In genomic region chr6:118705799-118706481, GRCh38 we compare ENCODE assay signal across 9 cellular contexts. TPM values are rescaled to one million over a fixed set of nuclear protein-coding genes. Genes with fewer than 3 reads are reported as not detected.
A peak's percentile ranks its signal among the peaks of the same experiment; 100 is the strongest.
DNase-seq lines count a peak whose midpoint lies in the region; ATAC-seq, FAIRE-seq and TF ChIP-seq lines count a peak whose summit lies in the region.
"Had no signal": no experiment of that assay in that cellular context is flagged by ENCODE, and none has a peak within 500 bp of the region (broad histone marks: within the 10 kb centered on the region; RNA-seq: fewer than 3 reads in every experiment).

No MANE protein-coding gene starts in this region.

- peaks cover 37% of the 10 kb centered on the region for H3K4me1 Mint-ChIP-seq in GM23338

- H3K27ac ChIP-seq in SK-N-SH (ENCODE audit: low read depth in 2 of 2, low read length in 1 of 2), result peak overlapping the region in 1 of 2 experiments; percentile 17; a peak in 1 of 4 replicates
- H3K27ac ChIP-seq in GM23338 (ENCODE audit: low read depth), result peak overlapping the region; percentile 71
- peak overlapping the region; percentile 35 for H3K27ac ChIP-seq in mammary epithelial cell (ENCODE audit: insufficient read depth, low read depth, low read length)
- H3K27ac ChIP-seq in mucosa of rectum (ENCODE audit: low read depth in 2 of 2, low read length in 2 of 2), result peak overlapping the region; percentile 1 to 15
- H3K27ac ChIP-seq in pancreas, result no peak overlapping the region

- dilution Hi-C loops in mammary epithelial cell (cut with HindIII; ENCODE audit: low sequenced_read_pairs), result no loop called here

- in situ Hi-C loops in mammary epithelial cell (cut with MboI; ENCODE audit: low sequenced_read_pairs in 2 of 2), result no loop called here

- no peak overlapping the region for H3K9ac ChIP-seq in SK-N-SH
- peak overlapping the region; percentile 36 for H3K9ac ChIP-seq in mammary epithelial cell (ENCODE audit: insufficient read depth, low read length)
- H3K9ac ChIP-seq in mucosa of rectum (ENCODE audit: low read depth in 1 of 2, low read length in 2 of 2), result no peak overlapping the region

- H3K36me3 ChIP-seq in SK-N-SH (replicated peaks in 1 of 2; ENCODE audit: control insufficient read depth in 1 of 2, insufficient read depth in 2 of 2, low read length in 1 of 2) (no peaks in the 10 kb centered on the region), GM23338 (ENCODE audit: insufficient read depth) (no peaks in the 10 kb centered on the region), mammary epithelial cell (ENCODE audit: insufficient read depth, low read length) (no peaks in the 10 kb centered on the region), mucosa of rectum (ENCODE audit: control insufficient read depth in 2 of 2, insufficient read depth in 2 of 2, low read length in 2 of 2) (no peaks in the 10 kb centered on the region), pancreas (no peaks in the 10 kb centered on the region)
- H3K36me3 ChIP-seq: adrenal gland had no signal

- H3K4me3 Mint-ChIP-seq in GM23338, result peak overlapping the region; percentile 36

- BruUV-seq in mammary epithelial cell (replicated peaks; lab: Mats Ljungman, UMichigan), result no TSS peak

- H3K4me3 ChIP-seq in SK-N-SH (ENCODE audit: low read depth in 2 of 2, low read length in 1 of 2), result 0 out of 4 replicates have a peak overlapping the region, but pooled peaks of 1 of the 2 experiments have one; percentile 10
- no peak overlapping the region for H3K4me3 ChIP-seq in GM23338
- peak overlapping the region; percentile 25 to 32 (median 26) for H3K4me3 ChIP-seq in mammary epithelial cell (replicated peaks in 1 of 3; ENCODE audit: insufficient read depth in 1 of 3, low read depth in 2 of 3, low read length in 3 of 3)
- H3K4me3 ChIP-seq in mucosa of rectum (ENCODE audit: low read length in 2 of 2), result peak overlapping the region in 1 of 2 donors; percentile 45
- H3K4me3 ChIP-seq in pancreas, result no peak overlapping the region

- H3F3A ChIP-seq in SK-N-SH (replicated peaks; ENCODE audit: insufficient read depth), result peaks cover 12% of the 10 kb centered on the region
- no peaks in the 10 kb centered on the region for H3F3A ChIP-seq in GM23338 (replicated peaks; ENCODE audit: low read depth)

- H3K4me1 ChIP-seq in SK-N-SH (ENCODE audit: control insufficient read depth in 1 of 2, insufficient read depth in 2 of 2, low read depth in 1 of 2, low read length in 1 of 2) (peaks cover 21 to 24% of the 10 kb centered on the region in 2 experiments), GM23338 (ENCODE audit: insufficient read depth) (peaks cover 43% of the 10 kb centered on the region), mammary epithelial cell (ENCODE audit: insufficient read depth, low read length) (peaks cover 41% of the 10 kb centered on the region), mucosa of rectum (ENCODE audit: control insufficient read depth in 2 of 2, insufficient read depth in 2 of 2, low read length in 2 of 2) (peaks cover 8 to 13% of the 10 kb centered on the region in 2 donors), pancreas (peaks cover 9 to 17% (median 13%) of the 10 kb centered on the region in 3 donors)

- no peak for TF ChIP-seq EP300 in SK-N-SH (IDR thresholded peaks at IDR 0.05; ENCODE audit: borderline replicate concordance in 1 of 2, low read depth in 1 of 2, low read length in 1 of 2)

- 94% methylated on average over 4 of the region's 4 CpGs for WGBS in SK-N-SH (ENCODE audit: low lambda C conversion rate)
- 2% methylated on average over 4 of the region's 4 CpGs for WGBS in mammary epithelial cell (ENCODE audit: low coverage, missing lambda C conversion rate)
- WGBS in pancreas, 2 donors, result 72 to 75% methylated on average over 4 of the region's 4 CpGs

- POLR2A ChIA-PET in SK-N-SH (lab: Yijun Ruan, JAX), result no interaction called here

- intact Hi-C loops in mammary epithelial cell (cut with micrococcal nuclease) (no loop called here), pancreas (cut with DNase I) (no loop called here)

- H3K4me2 ChIP-seq in SK-N-SH (peak overlapping the region; percentile 60), GM23338 (peak overlapping the region; percentile 69), mammary epithelial cell (ENCODE audit: insufficient read depth, low read depth, low read length) (peak overlapping the region; percentile 80)

- TF ChIP-seq CTCF in SK-N-SH (IDR thresholded peaks at IDR 0.05), result no peak
- no peak for TF ChIP-seq CTCF in GM23338 (conservative IDR thresholded peaks at IDR 0.05; ENCODE audit: low read depth in 2 of 2)
- no peak for TF ChIP-seq CTCF in mammary epithelial cell (conservative IDR thresholded peaks at IDR 0.05 in 1 of 2, IDR thresholded peaks at IDR 0.05 in 1 of 2; ENCODE audit: extremely low read depth in 1 of 2, insufficient read depth in 1 of 2, low read depth in 1 of 2, low read length in 2 of 2)
- no peak for TF ChIP-seq CTCF in pancreas (IDR thresholded peaks at IDR 0.05)

- no peaks in the 10 kb centered on the region for H3K36me3 Mint-ChIP-seq in GM23338 (ENCODE audit: low read depth)

- H3K79me2 ChIP-seq in SK-N-SH (ENCODE audit: insufficient read depth) (no peaks in the 10 kb centered on the region), GM23338 (replicated peaks; ENCODE audit: insufficient read depth) (no peaks in the 10 kb centered on the region), mammary epithelial cell (ENCODE audit: insufficient read depth, low read length) (peaks cover 42% of the 10 kb centered on the region)

- DNase-seq in SK-N-SH (no peak), GM23338 (ENCODE audit: low spot score) (peak; percentile 75), M059J (ENCODE audit: low read depth) (peak; percentile 55), mammary epithelial cell (peak; percentile 59), COLO668 (lab: John Stamatoyannopoulos, UW; ENCODE audit: unreplicated experiment) (no peak), pancreas (no peak)

- H3K9me3 Mint-ChIP-seq in GM23338, result no peaks in the 10 kb centered on the region

- H2AFZ ChIP-seq in SK-N-SH (ENCODE audit: low read depth) (peak overlapping the region; percentile 45), GM23338 (no peak overlapping the region), mammary epithelial cell (ENCODE audit: low read depth, low read length) (peak overlapping the region; percentile 73)

- H3K27ac Mint-ChIP-seq in GM23338, result peak overlapping the region; percentile 10; the same call in 1 of the 2 replicates

- H3K27me3 ChIP-seq in SK-N-SH (ENCODE audit: insufficient read depth) (no peaks in the 10 kb centered on the region), GM23338 (ENCODE audit: insufficient read depth) (no peaks in the 10 kb centered on the region), mammary epithelial cell (ENCODE audit: insufficient read depth, low read length) (no peaks in the 10 kb centered on the region), mucosa of rectum (ENCODE audit: control insufficient read depth in 2 of 2, insufficient read depth in 2 of 2, low read length in 2 of 2) (no peaks in the 10 kb centered on the region), pancreas (no peaks in the 10 kb centered on the region)
- H3K27me3 ChIP-seq: adrenal gland had no signal

- FAIRE-seq in pancreas (lab: Jason Lieb, UNC), result no peak

- CTCF ChIA-PET in SK-N-SH (lab: Yijun Ruan, JAX) (interaction anchor here (1.2 to 3.0 kb wide), 2 partner anchors 13 to 71 kb away, joined by 4 to 7 read pairs; no protein-coding TSS in a partner anchor), mammary epithelial cell (lab: Charles Lee; ENCODE audit: low non-redundant PET) (no interaction called here)

- no peaks in the 10 kb centered on the region for H4K20me1 ChIP-seq in SK-N-SH (ENCODE audit: insufficient read depth)
- H4K20me1 ChIP-seq in GM23338 (replicated peaks; ENCODE audit: insufficient read depth), result no peaks in the 10 kb centered on the region
- H4K20me1 ChIP-seq in mammary epithelial cell (ENCODE audit: insufficient read depth, low read length), result no peaks in the 10 kb centered on the region

- H3K9me3 ChIP-seq in SK-N-SH (no peaks in the 10 kb centered on the region), mammary epithelial cell (replicated peaks; ENCODE audit: insufficient read depth, low read length) (no peaks in the 10 kb centered on the region), mucosa of rectum (ENCODE audit: control insufficient read depth in 2 of 2, low read length in 2 of 2) (no peaks in the 10 kb centered on the region), pancreas (no peaks in the 10 kb centered on the region)
- H3K9me3 ChIP-seq: adrenal gland had no signal

- H3K27me3 Mint-ChIP-seq in GM23338 (ENCODE audit: insufficient read depth, low read depth, poor library complexity), result no peaks in the 10 kb centered on the region

- no peak; the same call in 2 of the 3 replicates for ATAC-seq in SK-N-SH treated with all-trans-retinoic acid at 6 μM for 48 hours
- peak; percentile 83 for ATAC-seq in GM23338
- ATAC-seq in pancreas, result no peak

- H3K9me2 ChIP-seq in SK-N-SH, result no peaks in the 10 kb centered on the region
- no peaks in the 10 kb centered on the region for H3K9me2 ChIP-seq in GM23338 (ENCODE audit: insufficient read depth)

- no peak for TF ChIP-seq RAD21 in SK-N-SH (IDR thresholded peaks at IDR 0.05; ENCODE audit: low read length)

TF ChIP-seq in SK-N-SH, 30 proteins besides CTCF, POLR2A, EP300 and RAD21 (continues in another document):
- TF ChIP-seq YY1 (IDR thresholded peaks at IDR 0.05; ENCODE audit: low read depth), result no peak
- no peak for TF ChIP-seq POLR2AphosphoS5 (IDR thresholded peaks at IDR 0.05; ENCODE audit: low read depth, low read length)
- no peak for TF ChIP-seq NFIC (IDR thresholded peaks at IDR 0.05; ENCODE audit: borderline replicate concordance)

TF ChIP-seq in GM23338, 12 proteins besides CTCF, POLR2A, EP300 and RAD21 (continues in another document):
- TF ChIP-seq ZNF114 (CRISPR knock-in tag; IDR thresholded peaks at IDR 0.05), result no peak
- TF ChIP-seq NANOG (IDR thresholded peaks at IDR 0.05; ENCODE audit: borderline replicate concordance), result no peak
- TF ChIP-seq EZH2 (IDR thresholded peaks at IDR 0.05; ENCODE audit: low read depth, unreplicated experiment), result no peak
- TF ChIP-seq CREB1 (CRISPR knock-in tag; IDR thresholded peaks at IDR 0.05; ENCODE audit: low read depth), result no peak
- no peak for TF ChIP-seq POLR2AphosphoS5 (IDR thresholded peaks at IDR 0.05; ENCODE audit: low read depth)

RNA-seq across cellular contexts. Expression of gene CEP85L, which starts 54.5 kb away (rescaled TPM):
- 1.1 and 1.3 TPM in 2 replicates for polyA plus RNA-seq in SK-N-SH (2012; rRNA removed)
- polyA plus RNA-seq in SK-N-SH (2012; cell fraction: cytosol; rRNA removed), result 1.2 and 1.3 TPM in 2 replicates
- 1.1 and 2.5 TPM in 2 replicates for polyA plus RNA-seq in SK-N-SH (2012; cell fraction: nucleus; rRNA removed)
- total RNA-seq in GM23338 (2014; rRNA removed; shearing (Covaris generic)), result 10.1 and 13.4 TPM in 2 replicates
- 9.1 and 10.8 TPM in 2 replicates for polyA plus RNA-seq in GM23338 (2016; fragmentation: Nextera tagmentation; extraction: Ambion mirVana)
- 5.7 and 15.2 TPM in 2 replicates for total RNA-seq in M059J (2014; rRNA removed; shearing (Covaris generic))
- total RNA-seq in mammary epithelial cell, result 10 to 100 TPM; 10.6 to 23.3 TPM
- 2.3 TPM for polyA plus RNA-seq in mammary epithelial cell
- 20.8 TPM for polyA minus RNA-seq in mammary epithelial cell
- 1 to 10 TPM; 5.5 to 8.1 (median 6.6) TPM for total RNA-seq in pancreas
- 1 to 10 TPM; 1.1 to 1.6 TPM for polyA plus RNA-seq in pancreas

Comparison
In these comparisons a context has a peak if more than half of its experiments do, and no peak if none do; other contexts are left out.
1. DNase-seq: peak in GM23338 (single experiment), M059J (single experiment) and mammary epithelial cell (single experiment); none in SK-N-SH (single experiment), COLO668 (single experiment) and pancreas (0 of 6).
2. H3K27ac ChIP-seq: peak in GM23338 (single experiment), mammary epithelial cell (single experiment) and mucosa of rectum (2 of 2); none in pancreas (0 of 4).
3. H3K4me3 ChIP-seq: peak in mammary epithelial cell (3 of 3); none in GM23338 (single experiment) and pancreas (0 of 4).
4. Peak in every context shown above with its lines, with median percentiles within 50 percentile points of each other: H3K4me2 ChIP-seq.